ENCODE assay signal across 8 cellular contexts in genomic region chr15:59688383-59688887, GRCh38. TPM values are rescaled to one million over a fixed set of nuclear protein-coding genes. Genes with fewer than 3 reads are reported as not detected.
A peak's percentile ranks its signal among the peaks of the same experiment; 100 is the strongest.
DNase-seq lines count a peak whose midpoint lies in the region; ATAC-seq and TF ChIP-seq lines count a peak whose summit lies in the region.

No MANE protein-coding gene starts in this region.

- no peaks in the 10 kb centered on the region for H3K27me3 ChIP-seq in SU-DHL-6 (ENCODE audit: low read length)
- H3K27me3 ChIP-seq in uterus, result no peaks in the 10 kb centered on the region

- H3K27ac ChIP-seq in SU-DHL-6 (ENCODE audit: low read depth, low read length), result peak overlapping the region; percentile 78
- peak overlapping the region; percentile 99 for H3K27ac ChIP-seq in mesodermal cell (ENCODE audit: low read depth, low read length, severe bottlenecking)
- peak overlapping the region; percentile 96 to 97 for H3K27ac ChIP-seq in uterus

- peak overlapping the region; percentile 55 for H2AFZ ChIP-seq in SU-DHL-6 (ENCODE audit: low read depth, low read length, severe bottlenecking)

- intact Hi-C loops in Right ventricle myocardium superior (cut with DNase I) (no loop called here), cardiac septum (cut with DNase I) (no loop called here), uterus (cut with DNase I; ENCODE audit: low total_unique reads) (no loop called here)

- 3% methylated on average over 9 to 11 of the region's 19 CpGs for WGBS in mesodermal cell (ENCODE audit: insufficient coverage in 2 of 2), 2 experiments

- no peak for TF ChIP-seq POLR2A in uterus (IDR thresholded peaks at IDR 0.05)

- TF ChIP-seq CTCF in SU-DHL-6 (IDR thresholded peaks at IDR 0.05; ENCODE audit: insufficient read depth, low read length, poor library complexity, severe bottlenecking) (no peak), uterus (IDR thresholded peaks at IDR 0.05) (no peak)

- peaks cover 14% of the 10 kb centered on the region for H3K4me1 ChIP-seq in mesodermal cell (ENCODE audit: control insufficient read depth, insufficient read depth, low read length, poor library complexity, severe bottlenecking)
- peaks cover 0 to 9% of the 10 kb centered on the region in 2 donors for H3K4me1 ChIP-seq in uterus

- H3K9ac ChIP-seq in SU-DHL-6 (ENCODE audit: low read length), result peak overlapping the region; percentile 93

- H3K9me2 ChIP-seq in SU-DHL-6 (replicated peaks; ENCODE audit: insufficient read depth, low read length), result no peaks in the 10 kb centered on the region

- H4K20me1 ChIP-seq in SU-DHL-6 (ENCODE audit: low read depth, low read length), result peaks cover 18% of the 10 kb centered on the region

- H3K4me3 ChIP-seq in SU-DHL-6 (ENCODE audit: insufficient read depth, low read length, poor library complexity, severe bottlenecking) (peak overlapping the region; percentile 89), mesodermal cell (ENCODE audit: extremely low read depth, insufficient read depth, low read length, poor library complexity, severe bottlenecking) (peak overlapping the region; percentile 96), uterus (peak overlapping the region; percentile 88 to 99)

- peaks cover 11% of the 10 kb centered on the region; the same call in 1 of the 2 replicates for H3K36me3 ChIP-seq in SU-DHL-6 (ENCODE audit: low read length)
- H3K36me3 ChIP-seq in mesodermal cell (ENCODE audit: control insufficient read depth, insufficient read depth, low read length), result peaks cover 35% of the 10 kb centered on the region
- H3K36me3 ChIP-seq in uterus, result no peaks in the 10 kb centered on the region

- H3K79me2 ChIP-seq in SU-DHL-6 (ENCODE audit: insufficient read depth, low read length), result peaks cover 56% of the 10 kb centered on the region

- H3K9me3 ChIP-seq in SU-DHL-6 (ENCODE audit: insufficient read depth, low read length), result no peaks in the 10 kb centered on the region
- H3K9me3 ChIP-seq in mesodermal cell (ENCODE audit: control insufficient read depth, low read length), result no peaks in the 10 kb centered on the region
- H3K9me3 ChIP-seq in uterus, result no peaks in the 10 kb centered on the region

- peaks cover 38% of the 10 kb centered on the region for H3F3A ChIP-seq in SU-DHL-6 (ENCODE audit: insufficient read depth)

- ATAC-seq in Right ventricle myocardium superior (ENCODE audit: poor library complexity) (peak; percentile 18), HG03460 (IDR thresholded peaks at IDR 0.05; ENCODE audit: unreplicated experiment) (peak; percentile 4)

- H3K4me2 ChIP-seq in SU-DHL-6 (ENCODE audit: low read depth, low read length, poor library complexity, severe bottlenecking), result peak overlapping the region; percentile 84

- DNase-seq in Right ventricle myocardium superior (no peak), cardiac septum (ENCODE audit: low spot score) (no peak), uterus (no peak), mesenteric fat pad (ENCODE audit: low spot score) (no peak)
- DNase-seq in effector CD4-positive, alpha-beta T cell, result peak; percentile 26

RNA-seq across cellular contexts. Expression of gene BNIP2, which starts 0.7 kb away (rescaled TPM):
- total RNA-seq in Right ventricle myocardium superior (71.5 TPM), cardiac septum (87.4 TPM), uterus (100 to 1,000 TPM in 3 of 4 donors, 10 to 100 TPM in 1; 82.1 to 138 (median 112) TPM), mesenteric fat pad (96.4 TPM)
- polyA plus RNA-seq in mesodermal cell (2013, experiment 1 of 2), result 38.4 TPM
- polyA plus RNA-seq in mesodermal cell (2013, experiment 2 of 2), result 42.2 TPM

RNA-seq across cellular contexts. Expression of gene GTF2A2, which starts 31.1 kb away (rescaled TPM):
- 126 TPM for total RNA-seq in Right ventricle myocardium superior
- total RNA-seq in cardiac septum, result 105 TPM
- polyA plus RNA-seq in mesodermal cell (2013, experiment 1 of 2), result 115 TPM
- 141 TPM for polyA plus RNA-seq in mesodermal cell (2013, experiment 2 of 2)
- 10 to 100 TPM; 15.9 to 78.9 (median 49.5) TPM for total RNA-seq in uterus
- 94.7 TPM for total RNA-seq in mesenteric fat pad
